8 cellular contexts compared by ENCODE assay signal in genomic region chr22:37186228-37186996, GRCh38.
DNase-seq lines count a peak whose midpoint lies in the region; ATAC-seq and TF ChIP-seq lines count a peak whose summit lies in the region.

No MANE protein-coding gene starts in this region.

- DNase-seq in activated effector memory CD4-positive, alpha-beta T cell treated with anti-CD3 and anti-CD28 coated beads, Interleukin-2, amount 50 U/mL, for 16 hours, result peak; percentile 78
- no peak for DNase-seq in activated effector memory CD4-positive, alpha-beta T cell treated with Interleukin-2 at 50 U/mL for 16 hours
- DNase-seq in astrocyte of the spinal cord (ENCODE audit: low read depth, low spot score) (peak; percentile 81), putamen (ENCODE audit: low spot score) (no peak)

- peak overlapping the region; percentile 5 for H2AFZ ChIP-seq in OCI-LY3 (ENCODE audit: low read depth, low read length)

- no peaks in the 10 kb centered on the region for H3K9me3 Mint-ChIP-seq in stimulated activated naive CD8-positive, alpha-beta T cell treated with anti-CD3 and anti-CD28 coated beads, Interleukin-15, Interleukin-2, amounts not matched to agents 100 ng/mL and 50 ng/mL, for 24 hours

- H3K9me3 ChIP-seq in OCI-LY3 (ENCODE audit: insufficient read depth, low read length), result 0 out of 2 replicates have a peak, but pooled peaks cover 4% of the 10 kb centered on the region
- H3K9me3 ChIP-seq in iPS-20b (ENCODE audit: insufficient read depth, low read depth, low read length), result no peaks in the 10 kb centered on the region; the same call in 1 of the 2 replicates

- H3K4me1 ChIP-seq in OCI-LY3 (ENCODE audit: low read length) (peaks cover 10% of the 10 kb centered on the region), iPS-20b (ENCODE audit: insufficient read depth, low read length) (peaks cover 25% of the 10 kb centered on the region; the same call in 1 of the 2 replicates)

- H4K20me1 ChIP-seq in OCI-LY3 (ENCODE audit: insufficient read depth, low read length), result no peaks in the 10 kb centered on the region

- H3K4me3 Mint-ChIP-seq in stimulated activated naive CD8-positive, alpha-beta T cell treated with anti-CD3 and anti-CD28 coated beads, Interleukin-15, Interleukin-2, amounts not matched to agents 100 ng/mL and 50 ng/mL, for 24 hours, result peak overlapping the region; percentile 67

- no peak for ATAC-seq in GM21390 (IDR thresholded peaks at IDR 0.05; ENCODE audit: unreplicated experiment)

- H3K27ac Mint-ChIP-seq in stimulated activated naive CD8-positive, alpha-beta T cell treated with anti-CD3 and anti-CD28 coated beads, Interleukin-15, Interleukin-2, amounts not matched to agents 100 ng/mL and 50 ng/mL, for 24 hours, result peak overlapping the region; percentile 80

- in situ Hi-C loops in astrocyte of the spinal cord (cut with HindIII; ENCODE audit: low sequenced_read_pairs), result no loop called here

- no peak overlapping the region for H3K27ac ChIP-seq in OCI-LY3 (ENCODE audit: low read length)
- no peak overlapping the region for H3K27ac ChIP-seq in iPS-20b (ENCODE audit: low read length)

- peak overlapping the region; percentile 57 for H3K4me3 ChIP-seq in OCI-LY3 (ENCODE audit: low read length)
- no peak overlapping the region for H3K4me3 ChIP-seq in astrocyte of the spinal cord (ENCODE audit: low read depth, low read length)
- H3K4me3 ChIP-seq in iPS-20b (ENCODE audit: low read length), result no peak overlapping the region

- H3K4me2 ChIP-seq in OCI-LY3 (ENCODE audit: low read length), result peak overlapping the region; percentile 62

- TF ChIP-seq CTCF in OCI-LY3 (IDR thresholded peaks at IDR 0.05; ENCODE audit: low read depth, low read length) (no peak), astrocyte of the spinal cord (IDR thresholded peaks at IDR 0.05; ENCODE audit: low read depth, low read length) (no peak)

- no peaks in the 10 kb centered on the region for H3K27me3 Mint-ChIP-seq in stimulated activated naive CD8-positive, alpha-beta T cell treated with anti-CD3 and anti-CD28 coated beads, Interleukin-15, Interleukin-2, amounts not matched to agents 100 ng/mL and 50 ng/mL, for 24 hours

- H3K9ac ChIP-seq in OCI-LY3 (ENCODE audit: low read length) (0 out of 2 replicates have a peak overlapping the region, but pooled peaks have one; percentile 12), iPS-20b (ENCODE audit: low read depth, low read length) (peak overlapping the region; percentile 4; the same call in 1 of the 2 replicates)

- no peaks in the 10 kb centered on the region for H3K79me2 ChIP-seq in OCI-LY3 (ENCODE audit: low read length)

- peaks cover 57% of the 10 kb centered on the region for H3K4me1 Mint-ChIP-seq in stimulated activated naive CD8-positive, alpha-beta T cell treated with anti-CD3 and anti-CD28 coated beads, Interleukin-15, Interleukin-2, amounts not matched to agents 100 ng/mL and 50 ng/mL, for 24 hours (ENCODE audit: low read depth)

- H3K36me3 ChIP-seq in OCI-LY3 (replicated peaks; ENCODE audit: low read depth, low read length), result peaks cover 7% of the 10 kb centered on the region
- H3K36me3 ChIP-seq in iPS-20b (ENCODE audit: insufficient read depth, low read depth, low read length), result no peaks in the 10 kb centered on the region

- H3K36me3 Mint-ChIP-seq in stimulated activated naive CD8-positive, alpha-beta T cell treated with anti-CD3 and anti-CD28 coated beads, Interleukin-15, Interleukin-2, amounts not matched to agents 100 ng/mL and 50 ng/mL, for 24 hours (ENCODE audit: low read depth), result peaks cover 6% of the 10 kb centered on the region

- peaks cover 24% of the 10 kb centered on the region for H3K27me3 ChIP-seq in OCI-LY3 (ENCODE audit: low read depth, low read length)
- no peaks in the 10 kb centered on the region for H3K27me3 ChIP-seq in iPS-20b (ENCODE audit: insufficient read depth, low read length)

Comparison
In these comparisons a context has a peak if more than half of its experiments do, and no peak if none do; other contexts are left out.
1. DNase-seq: peak in activated effector memory CD4-positive, alpha-beta T cell treated with anti-CD3 and anti-CD28 coated beads, Interleukin-2, amount 50 U/mL, for 16 hours (single experiment) and astrocyte of the spinal cord (single experiment); none in activated effector memory CD4-positive, alpha-beta T cell treated with Interleukin-2 at 50 U/mL for 16 hours (single experiment) and putamen (single experiment).